18 cellular contexts compared by ENCODE assay signal in genomic region chrX:16087081-16087480, GRCh38. TPM values are rescaled to one million over a fixed set of nuclear protein-coding genes. Genes with fewer than 3 reads are reported as not detected.
"Had no signal": no experiment of that assay in that cellular context is flagged by ENCODE, and none has a peak within 500 bp of the region (broad histone marks: within the 10 kb centered on the region; RNA-seq: fewer than 3 reads in every experiment).

No MANE protein-coding gene starts in this region.

- ATAC-seq: activated CD4-positive, alpha-beta T cell treated with anti-CD3 and anti-CD28 coated beads for 36 hours; activated CD8-positive, alpha-beta T cell treated with anti-CD3 and anti-CD28 coated beads for 36 hours; activated T-cell treated with anti-CD3 and anti-CD28 coated beads, Interleukin-2, amount 50 U/mL, for 72 hours; left lung; stimulated activated naive CD8-positive, alpha-beta T cell treated with anti-CD3 and anti-CD28 coated beads, Interleukin-15, amount 100 ng/mL, for 72 hours had no signal

- H3K27me3 ChIP-seq: neural progenitor cell, ovary had no signal

- H3K4me1 Mint-ChIP-seq: activated CD4-positive, alpha-beta T cell treated with anti-CD3 and anti-CD28 coated beads for 36 hours; activated naive CD8-positive, alpha-beta T cell treated with anti-CD3 and anti-CD28 coated beads for 36 hours; stimulated activated naive CD8-positive, alpha-beta T cell treated with anti-CD3 and anti-CD28 coated beads, Interleukin-15, amount 100 ng/mL, for 72 hours had no signal

- H3K9me3 ChIP-seq: left lung, ovary, thoracic aorta had no signal

- H3K9me3 Mint-ChIP-seq: activated CD8-positive, alpha-beta T cell treated with anti-CD3 and anti-CD28 coated beads for 36 hours; activated naive CD8-positive, alpha-beta T cell treated with anti-CD3 and anti-CD28 coated beads for 36 hours; activated T-cell treated with anti-CD3 and anti-CD28 coated beads, Interleukin-2, amount 50 U/mL, for 72 hours; stimulated activated naive CD8-positive, alpha-beta T cell treated with anti-CD3 and anti-CD28 coated beads, Interleukin-15, amount 100 ng/mL, for 72 hours had no signal

- H3K27me3 Mint-ChIP-seq: activated naive CD8-positive, alpha-beta T cell treated with anti-CD3 and anti-CD28 coated beads for 36 hours; stimulated activated naive CD8-positive, alpha-beta T cell treated with anti-CD3 and anti-CD28 coated beads, Interleukin-15, amount 100 ng/mL, for 72 hours had no signal

- H3K4me3 ChIP-seq: left lung, neural progenitor cell, ovary, thoracic aorta had no signal

- H3K36me3 Mint-ChIP-seq: activated naive CD8-positive, alpha-beta T cell treated with anti-CD3 and anti-CD28 coated beads for 36 hours; neural progenitor cell had no signal

- H3K27ac ChIP-seq: left lung, neural progenitor cell, ovary, thoracic aorta, VCaP had no signal

- H3K4me3 Mint-ChIP-seq: activated CD4-positive, alpha-beta T cell treated with anti-CD3 and anti-CD28 coated beads for 36 hours; activated CD8-positive, alpha-beta T cell treated with anti-CD3 and anti-CD28 coated beads for 36 hours; activated naive CD8-positive, alpha-beta T cell treated with anti-CD3 and anti-CD28 coated beads for 36 hours; activated T-cell treated with anti-CD3 and anti-CD28 coated beads, Interleukin-2, amount 50 U/mL, for 72 hours; neural progenitor cell; stimulated activated naive CD8-positive, alpha-beta T cell treated with anti-CD3 and anti-CD28 coated beads, Interleukin-15, amount 100 ng/mL, for 72 hours had no signal

- H3K4me1 ChIP-seq: left lung had no signal

- H3K36me3 ChIP-seq: left lung, neural progenitor cell, ovary, thoracic aorta had no signal

- DNase-seq: activated CD4-positive, alpha-beta T cell treated with anti-CD3 and anti-CD28 coated beads for 36 hours; activated CD8-positive, alpha-beta memory T cell treated with anti-CD3 and anti-CD28 coated beads, Interleukin-2, amount 50 U/mL, for 4 hours; activated CD8-positive, alpha-beta T cell treated with anti-CD3 and anti-CD28 coated beads for 36 hours; activated gamma-delta T cell treated with Interleukin-2 at 50 U/mL for 16 hours; activated naive CD8-positive, alpha-beta T cell treated with anti-CD3 and anti-CD28 coated beads for 36 hours; activated T-cell treated with anti-CD3 and anti-CD28 coated beads, Interleukin-2, amount 50 U/mL, for 72 hours; aorta; effector memory CD4-positive, alpha-beta T cell; left lung; ovary; stimulated activated CD4-positive, alpha-beta T cell treated with anti-CD3 and anti-CD28 coated beads, Interleukin-15, amount 100 ng/mL, for 24 hours; stimulated activated CD4-positive, alpha-beta T cell treated with anti-CD3 and anti-CD28 coated beads, Interleukin-4, amount 100 ng/mL, for 24 hours; stimulated activated naive CD8-positive, alpha-beta T cell treated with anti-CD3 and anti-CD28 coated beads, Interleukin-15, amount 100 ng/mL, for 72 hours; T1000 had no signal

- H3K27ac Mint-ChIP-seq: activated CD4-positive, alpha-beta T cell treated with anti-CD3 and anti-CD28 coated beads for 36 hours; activated CD8-positive, alpha-beta T cell treated with anti-CD3 and anti-CD28 coated beads for 36 hours; activated naive CD8-positive, alpha-beta T cell treated with anti-CD3 and anti-CD28 coated beads for 36 hours; activated T-cell treated with anti-CD3 and anti-CD28 coated beads, Interleukin-2, amount 50 U/mL, for 72 hours; neural progenitor cell; stimulated activated naive CD8-positive, alpha-beta T cell treated with anti-CD3 and anti-CD28 coated beads, Interleukin-15, amount 100 ng/mL, for 72 hours had no signal

RNA-seq across cellular contexts. Expression of gene GRPR, which starts 36.3 kb away (rescaled TPM):
- total RNA-seq: activated CD4-positive, alpha-beta T cell treated with anti-CD3 and anti-CD28 coated beads for 36 hours; activated CD8-positive, alpha-beta T cell treated with anti-CD3 and anti-CD28 coated beads for 36 hours; activated naive CD8-positive, alpha-beta T cell treated with anti-CD3 and anti-CD28 coated beads for 36 hours; thoracic aorta; ureter had no signal
